In the genomic region with DNA sequence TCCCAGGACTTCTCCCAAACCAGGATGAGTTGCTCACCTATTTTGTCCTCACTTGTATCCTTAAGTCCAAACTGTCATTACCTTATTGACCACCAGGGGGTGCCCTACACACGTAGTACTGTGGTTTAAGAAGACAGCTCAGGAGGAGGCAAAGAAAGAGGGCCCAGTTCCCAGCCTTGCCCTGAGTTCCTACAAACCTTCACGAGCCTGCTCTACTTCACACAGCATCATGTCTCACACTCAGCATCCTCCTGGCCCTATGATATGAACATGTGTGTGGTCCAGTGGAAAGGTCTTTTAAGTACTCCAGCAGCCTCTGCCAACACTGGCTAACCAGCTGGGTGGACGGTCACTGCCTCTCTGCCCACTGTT, we compare ENCODE assay signal across 8 cellular contexts. TPM values are rescaled to one million over a fixed set of nuclear protein-coding genes. Genes with fewer than 3 reads are reported as not detected.
DNase-seq lines count a peak whose midpoint lies in the region; ATAC-seq and TF ChIP-seq lines count a peak whose summit lies in the region.

No MANE protein-coding gene starts in this region.

- TF ChIP-seq CTCF in PC-9 (conservative IDR thresholded peaks at IDR 0.05) (peak; percentile 96), epithelial cell of proximal tubule (conservative IDR thresholded peaks at IDR 0.05; ENCODE audit: low read depth, low read length) (peak; percentile 88)

- H3K4me3 ChIP-seq in PC-9 (no peak overlapping the region), epithelial cell of proximal tubule (ENCODE audit: low read depth, low read length) (no peak overlapping the region)
- no peak overlapping the region for H3K4me3 ChIP-seq in naive thymus-derived CD4-positive, alpha-beta T cell (ENCODE audit: low read length)

- H3K27ac Mint-ChIP-seq in naive thymus-derived CD4-positive, alpha-beta T cell, result peak overlapping the region; percentile 17 to 95 (median 71)

- no peak overlapping the region for H2AFZ ChIP-seq in PC-9

- H3K27ac ChIP-seq in PC-9, result no peak overlapping the region
- H3K27ac ChIP-seq in naive thymus-derived CD4-positive, alpha-beta T cell (ENCODE audit: low read depth, low read length), result peak overlapping the region; percentile 16

- CTCF ChIA-PET in PC-9 (lab: Charles Lee), result interaction anchor here (0.7 to 2.1 kb wide), 6 partner anchors 43 to 701 kb away, joined by 3 to 10 read pairs (median 4); no protein-coding TSS in a partner anchor
- CTCF ChIA-PET in naive thymus-derived CD4-positive, alpha-beta T cell (lab: Charles Lee), result interaction anchor here (0.6 to 6.0 kb wide), 26 partner anchors 9 to 493 kb away, joined by 3 to 74 read pairs (median 6); partner anchors contain the start of genes U2AF2, ZNF784 and ZNF865

- H3K9me2 ChIP-seq in PC-9 (ENCODE audit: insufficient read depth), result no peaks in the 10 kb centered on the region

- peaks cover 0 to 12% (median 0%) of the 10 kb centered on the region in 11 donors for H3K9me3 Mint-ChIP-seq in naive thymus-derived CD4-positive, alpha-beta T cell

- intact Hi-C loops in PC-9 (cut with micrococcal nuclease; ENCODE audit: unreplicated experiment), result loop anchor here (2.0 to 10.0 kb wide), 7 partner anchors 442 to 1462 kb away; no protein-coding TSS in a partner anchor
- intact Hi-C loops in naive thymus-derived CD4-positive, alpha-beta T cell (cut with micrococcal nuclease), result loop anchor here (1.0 to 10.0 kb wide), 8 partner anchors 8 to 435 kb away; partner anchors contain the start of genes RPL28 (in 1 of the 2), TMEM238 (in 1 of the 2), UBE2S (in 1 of the 2) and ZNF784 (in 1 of the 2)

- H3K4me3 Mint-ChIP-seq in naive thymus-derived CD4-positive, alpha-beta T cell, result peak overlapping the region; percentile 2 to 82 (median 34)

- peaks cover 12% of the 10 kb centered on the region for H3K4me1 ChIP-seq in PC-9 (replicated peaks; ENCODE audit: insufficient read depth)
- peaks cover 23 to 28% of the 10 kb centered on the region in 2 donors for H3K4me1 ChIP-seq in naive thymus-derived CD4-positive, alpha-beta T cell (ENCODE audit: control insufficient read depth in 2 of 2, insufficient read depth in 2 of 2, low read length in 2 of 2)

- 0 out of 2 replicates have a peak overlapping the region, but pooled peaks have one; percentile 63 for H3K4me2 ChIP-seq in PC-9

- peaks cover 21% of the 10 kb centered on the region for H3F3A ChIP-seq in PC-9 (ENCODE audit: insufficient read depth, low read depth)

- no peaks in the 10 kb centered on the region for H3K36me3 ChIP-seq in PC-9 (ENCODE audit: low read depth)
- peaks cover 0 to 6% (median 0%) of the 10 kb centered on the region in 3 experiments for H3K36me3 ChIP-seq in naive thymus-derived CD4-positive, alpha-beta T cell (ENCODE audit: control insufficient read depth in 2 of 3, insufficient read depth in 3 of 3, low read length in 3 of 3)

- no peaks in the 10 kb centered on the region for H4K20me1 ChIP-seq in PC-9 (ENCODE audit: insufficient read depth)

- H3K9me3 ChIP-seq in PC-9 (ENCODE audit: insufficient read depth, low read depth), result no peaks in the 10 kb centered on the region
- no peaks in the 10 kb centered on the region for H3K9me3 ChIP-seq in naive thymus-derived CD4-positive, alpha-beta T cell (ENCODE audit: control insufficient read depth in 2 of 3, low read length in 3 of 3)

- POLR2A ChIA-PET in PC-9 (lab: Charles Lee; ENCODE audit: unreplicated experiment), result interaction anchor here (0.5 to 0.7 kb wide), 4 partner anchors 33 to 1495 kb away, joined by 3 to 7 read pairs (median 5); partner anchors contain the start of genes CNOT3 and FIZ1
- POLR2A ChIA-PET in naive thymus-derived CD4-positive, alpha-beta T cell (lab: Charles Lee), result interaction anchor here (0.5 to 9.5 kb wide), 11 partner anchors 7 to 369 kb away, joined by 3 to 154 read pairs (median 5); partner anchors contain the start of genes CCDC106, FIZ1, ISOC2 and U2AF2

- peaks cover 39 to 54% (median 46%) of the 10 kb centered on the region in 7 donors for H3K4me1 Mint-ChIP-seq in naive thymus-derived CD4-positive, alpha-beta T cell

- H3K36me3 Mint-ChIP-seq in naive thymus-derived CD4-positive, alpha-beta T cell, result peaks cover 5 to 15% (median 5%) of the 10 kb centered on the region in 5 donors

- DNase-seq in DMS53 (lab: John Stamatoyannopoulos, UW) (peak; percentile 95), LHCN-M2 (ENCODE audit: low read depth) (peak; percentile 88), PC-9 (peak; percentile 84 to 89), activated T-cell treated with anti-CD3 and anti-CD28 coated beads for 24 hours (ENCODE audit: low read depth) (peak; percentile 83), epithelial cell of proximal tubule (ENCODE audit: low read depth) (peak; percentile 79)
- DNase-seq in naive thymus-derived CD4-positive, alpha-beta T cell, result peak in 8 of 9 donors; percentile 81 to 93 (median 88)
- peak; percentile 55 to 92 (median 87) for DNase-seq in stimulated activated naive CD4-positive, alpha-beta T cell (lab: John Stamatoyannopoulos, UW)

- no peaks in the 10 kb centered on the region for H3K27me3 ChIP-seq in PC-9 (ENCODE audit: insufficient read depth, low read depth)
- H3K27me3 ChIP-seq in naive thymus-derived CD4-positive, alpha-beta T cell (ENCODE audit: control insufficient read depth in 2 of 2, insufficient read depth in 2 of 2, low read length in 2 of 2), result no peaks in the 10 kb centered on the region

- no TSS peak for BruUV-seq in PC-9 (replicated peaks; lab: Mats Ljungman, UMichigan)

- ATAC-seq in naive thymus-derived CD4-positive, alpha-beta T cell, result peak; percentile 76
- no peak for ATAC-seq in HG03175 (IDR thresholded peaks at IDR 0.05; ENCODE audit: unreplicated experiment)

- H3K79me2 ChIP-seq in PC-9 (ENCODE audit: low read depth), result peaks cover 27% of the 10 kb centered on the region

- peaks cover 0 to 12% (median 0%) of the 10 kb centered on the region in 5 donors for H3K27me3 Mint-ChIP-seq in naive thymus-derived CD4-positive, alpha-beta T cell

RNA-seq across cellular contexts. Expression of gene ZNF784, which starts 8.1 kb away (rescaled TPM):
- total RNA-seq in LHCN-M2 (2014; rRNA removed), result 3.3 and 5.5 TPM in 2 replicates
- 7.8 TPM for polyA plus RNA-seq in LHCN-M2 (2012)
- total RNA-seq in PC-9 (2021), result 5.4 and 7.7 TPM in 2 replicates
- total RNA-seq in epithelial cell of proximal tubule, result 0.58 and 4.0 TPM in 2 replicates
- total RNA-seq in naive thymus-derived CD4-positive, alpha-beta T cell, result 10 to 100 TPM in 2 of 5 experiments, 1 to 10 TPM in 3; 5.1 to 17.1 (median 9.0) TPM
- polyA plus RNA-seq in naive thymus-derived CD4-positive, alpha-beta T cell, result 1 to 10 TPM in 1 of 2 donors, under 1 TPM in 1; 0.65 to 2.0 TPM

RNA-seq across cellular contexts. Expression of gene ZNF580, which starts 8.4 kb away (rescaled TPM):
- total RNA-seq in LHCN-M2 (2014; rRNA removed) (8.7 and 15.3 TPM in 2 replicates), PC-9 (2021) (56.6 and 64.7 TPM in 2 replicates), epithelial cell of proximal tubule (10.6 and 10.8 TPM in 2 replicates)
- 62.5 TPM for polyA plus RNA-seq in LHCN-M2 (2012)
- total RNA-seq in naive thymus-derived CD4-positive, alpha-beta T cell, result 100 to 1,000 TPM in 2 of 5 experiments, 10 to 100 TPM in 3; 45.2 to 109 (median 65.3) TPM
- polyA plus RNA-seq in naive thymus-derived CD4-positive, alpha-beta T cell, result 10 to 100 TPM; 14.6 to 20.4 TPM

RNA-seq across cellular contexts. Expression of gene ZNF581, which starts 11.0 kb away (rescaled TPM):
- 11.4 and 15.4 TPM in 2 replicates for total RNA-seq in LHCN-M2 (2014; rRNA removed)
- polyA plus RNA-seq in LHCN-M2 (2012), result 21.0 TPM
- total RNA-seq in PC-9 (2021), result 53.5 and 81.9 TPM in 2 replicates
- 27.2 and 29.2 TPM in 2 replicates for total RNA-seq in epithelial cell of proximal tubule
- total RNA-seq in naive thymus-derived CD4-positive, alpha-beta T cell, result 10 to 100 TPM; 27.0 to 35.8 (median 32.1) TPM
- 10 to 100 TPM; 36.7 to 39.5 TPM for polyA plus RNA-seq in naive thymus-derived CD4-positive, alpha-beta T cell

RNA-seq across cellular contexts. Expression of gene CCDC106, which starts 15.6 kb away (rescaled TPM):
- total RNA-seq in LHCN-M2 (2014; rRNA removed), result 14.2 and 15.3 TPM in 2 replicates
- polyA plus RNA-seq in LHCN-M2 (2012), result 15.9 TPM
- total RNA-seq in PC-9 (2021), result 3.2 and 6.7 TPM in 2 replicates
- 10.2 and 17.9 TPM in 2 replicates for total RNA-seq in epithelial cell of proximal tubule
- 1 to 10 TPM; 3.4 to 9.6 (median 4.0) TPM for total RNA-seq in naive thymus-derived CD4-positive, alpha-beta T cell
- polyA plus RNA-seq in naive thymus-derived CD4-positive, alpha-beta T cell, result 1 to 10 TPM; 2.1 to 2.7 TPM

RNA-seq across cellular contexts. Expression of gene U2AF2, which starts 22.4 kb away (rescaled TPM):
- total RNA-seq in LHCN-M2 (2014; rRNA removed) (168 and 174 TPM in 2 replicates), PC-9 (2021) (252 and 323 TPM in 2 replicates), epithelial cell of proximal tubule (142 and 205 TPM in 2 replicates)
- polyA plus RNA-seq in LHCN-M2 (2012), result 161 TPM
- total RNA-seq in naive thymus-derived CD4-positive, alpha-beta T cell, result 100 to 1,000 TPM; 253 to 284 (median 266) TPM
- polyA plus RNA-seq in naive thymus-derived CD4-positive, alpha-beta T cell, result 1 to 10 TPM; 5.7 to 9.8 TPM
